ENCODE assay signal across 9 cellular contexts in the genomic region with DNA sequence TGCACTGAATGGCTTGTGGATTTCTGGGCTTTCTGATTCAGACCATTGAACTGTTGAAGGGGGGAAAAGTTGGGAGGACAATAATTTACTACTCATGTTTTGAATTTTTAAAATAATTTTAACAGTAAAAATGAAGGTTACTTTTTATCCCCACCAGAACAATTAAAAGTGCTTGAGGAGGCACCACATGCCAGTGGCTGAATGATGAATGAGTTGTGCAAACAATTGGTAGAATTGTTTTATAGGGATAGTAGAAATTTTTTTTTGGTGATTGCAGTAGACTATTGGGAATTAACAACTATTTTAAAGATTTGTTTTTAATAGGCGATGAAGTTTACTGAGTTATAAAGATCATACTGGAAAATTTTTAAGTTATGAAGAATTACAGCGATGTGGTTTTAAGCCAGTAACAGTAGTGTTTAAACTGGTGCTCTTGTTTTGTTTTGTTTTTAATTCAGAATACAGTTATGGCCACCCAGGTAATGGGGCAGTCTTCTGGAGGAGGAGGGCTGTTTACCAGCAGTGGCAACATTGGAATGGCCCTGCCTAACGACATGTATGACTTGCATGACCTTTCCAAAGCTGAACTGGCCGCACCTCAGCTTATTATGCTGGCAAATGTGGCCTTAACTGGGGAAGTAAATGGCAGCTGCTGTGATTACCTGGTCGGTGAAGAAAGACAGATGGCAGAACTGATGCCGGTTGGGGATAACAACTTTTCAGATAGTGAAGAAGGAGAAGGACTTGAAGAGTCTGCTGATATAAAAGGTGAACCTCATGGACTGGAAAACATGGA. TPM values are rescaled to one million over a fixed set of nuclear protein-coding genes. Genes with fewer than 3 reads are reported as not detected.
DNase-seq lines count a peak whose midpoint lies in the region; ATAC-seq, FAIRE-seq and TF ChIP-seq lines count a peak whose summit lies in the region.
"Had no signal": no experiment of that assay in that cellular context is flagged by ENCODE, and none has a peak within 500 bp of the region (broad histone marks: within the 10 kb centered on the region; RNA-seq: fewer than 3 reads in every experiment).

No MANE protein-coding gene starts in this region.

- no peaks in the 10 kb centered on the region for H4K20me1 ChIP-seq in MM.1S (ENCODE audit: insufficient read depth, low read length)

- ATAC-seq in HG03196 (IDR thresholded peaks at IDR 0.05; ENCODE audit: unreplicated experiment), result no peak
- ATAC-seq in GM18907 (IDR thresholded peaks at IDR 0.05; ENCODE audit: unreplicated experiment), result no peak

- peak overlapping the region; percentile 61; the same call in 1 of the 2 replicates for H3K27ac ChIP-seq in MM.1S (ENCODE audit: low read length)
- no peak overlapping the region for H3K27ac ChIP-seq in duodenal mucosa (ENCODE audit: low read depth, low read length)
- peak overlapping the region; percentile 95 for H3K27ac ChIP-seq in neutrophil

- no peaks in the 10 kb centered on the region for H3K9me3 ChIP-seq in MM.1S (replicated peaks; ENCODE audit: insufficient read depth, low read length)
- H3K9me3 ChIP-seq in duodenal mucosa (ENCODE audit: control insufficient read depth in 1 of 2, low read length in 2 of 2), result no peaks in the 10 kb centered on the region
- H3K9me3 ChIP-seq in neutrophil, result no peaks in the 10 kb centered on the region

- intact Hi-C loops in Calu3 (cut with micrococcal nuclease; ENCODE audit: unreplicated experiment), result no loop called here

- peaks cover 21% of the 10 kb centered on the region for H3K4me1 ChIP-seq in MM.1S (ENCODE audit: low read length)
- H3K4me1 ChIP-seq in duodenal mucosa (ENCODE audit: control insufficient read depth in 1 of 2, insufficient read depth in 2 of 2, low read length in 2 of 2), result peaks cover 19 to 27% of the 10 kb centered on the region in 2 donors
- peaks cover 26 to 29% of the 10 kb centered on the region in 2 experiments for H3K4me1 ChIP-seq in neutrophil (ENCODE audit: control insufficient read depth in 1 of 2, insufficient read depth in 1 of 2, low read depth in 1 of 2, low read length in 1 of 2)

- peak overlapping the region; percentile 77 for H3K4me2 ChIP-seq in MM.1S (ENCODE audit: low read depth, low read length)

- H3K27me3 Mint-ChIP-seq in Calu3 (ENCODE audit: unreplicated experiment), result no peaks in the 10 kb centered on the region

- H3K79me2 ChIP-seq in MM.1S (ENCODE audit: low read length), result peaks cover 64% of the 10 kb centered on the region

- no peak overlapping the region for H3K27ac Mint-ChIP-seq in Calu3 (ENCODE audit: unreplicated experiment)

- no TSS peak for BruUV-seq in Calu3 (replicated peaks; lab: Mats Ljungman, UMichigan)

- H3K4me3 Mint-ChIP-seq in Calu3 (ENCODE audit: low read depth, unreplicated experiment), result peak overlapping the region; percentile 88

- no peak for FAIRE-seq in D721Med (lab: Jason Lieb, UNC)

- DNase-seq in Calu3 (no peak), MM.1S (no peak), D721Med (ENCODE audit: insufficient read length, low spot score) (no peak), DMS114 treated with DMSO at 0.1 percent for 48 hours (lab: John Stamatoyannopoulos, UW; ENCODE audit: unreplicated experiment) (no peak)
- DNase-seq: NCI-H187 treated with DMSO at 0.1 percent for 48 hours had no signal

- H3K9me2 ChIP-seq in MM.1S (replicated peaks; ENCODE audit: insufficient read depth, low read length), result no peaks in the 10 kb centered on the region

- no peaks in the 10 kb centered on the region for H3K9me3 Mint-ChIP-seq in Calu3 (ENCODE audit: low read depth, unreplicated experiment)

- CTCF ChIA-PET in Calu3 (lab: Charles Lee), result no interaction called here

- H3K36me3 ChIP-seq in MM.1S (replicated peaks; ENCODE audit: insufficient read depth, low read length) (no peaks in the 10 kb centered on the region), duodenal mucosa (ENCODE audit: control insufficient read depth in 1 of 2, insufficient read depth in 2 of 2, low read length in 2 of 2) (no peaks in the 10 kb centered on the region), neutrophil (no peaks in the 10 kb centered on the region)

- peaks cover 15% of the 10 kb centered on the region; the same call in 1 of the 2 replicates for H3F3A ChIP-seq in MM.1S (ENCODE audit: insufficient read depth, low read length)

- H3K9ac ChIP-seq in MM.1S (ENCODE audit: low read length) (peak overlapping the region; percentile 76; the same call in 1 of the 2 replicates), duodenal mucosa (ENCODE audit: low read depth in 1 of 2, low read length in 2 of 2) (no peak overlapping the region)

- H2AFZ ChIP-seq in MM.1S (ENCODE audit: low read length), result no peak overlapping the region

- peaks cover 28% of the 10 kb centered on the region for H3K36me3 Mint-ChIP-seq in Calu3 (ENCODE audit: insufficient read depth, unreplicated experiment)

- peaks cover 21% of the 10 kb centered on the region for H3K4me1 Mint-ChIP-seq in Calu3 (ENCODE audit: low read depth, unreplicated experiment)

- no peak for TF ChIP-seq CTCF in Calu3 (IDR thresholded peaks at IDR 0.05; ENCODE audit: unreplicated experiment)
- TF ChIP-seq CTCF in MM.1S (IDR thresholded peaks at IDR 0.05; ENCODE audit: low read length), result no peak
- no peak for TF ChIP-seq CTCF in neutrophil (IDR thresholded peaks at IDR 0.05)
- no peak for TF ChIP-seq CTCF in D721Med (IDR thresholded peaks at IDR 0.05; ENCODE audit: insufficient read depth, missing control alignments)

- H3K27me3 ChIP-seq in MM.1S (replicated peaks; ENCODE audit: insufficient read depth, low read length), result peaks cover 8% of the 10 kb centered on the region; the same call in 1 of the 2 replicates
- no peaks in the 10 kb centered on the region for H3K27me3 ChIP-seq in duodenal mucosa (ENCODE audit: control insufficient read depth in 1 of 2, insufficient read depth in 2 of 2, low read length in 2 of 2)
- no peaks in the 10 kb centered on the region for H3K27me3 ChIP-seq in neutrophil

- H3K4me3 ChIP-seq in MM.1S (ENCODE audit: low read length) (peak overlapping the region; percentile 84), duodenal mucosa (ENCODE audit: low read depth in 1 of 2, low read length in 2 of 2) (peak overlapping the region; percentile 92 to 94), neutrophil (ENCODE audit: low read depth in 1 of 2, low read length in 1 of 2) (peak overlapping the region; percentile 57 to 95)

RNA-seq across cellular contexts. Expression of gene REST, which starts 2.7 kb away (rescaled TPM):
- total RNA-seq in Calu3 (2022), result 29.6 and 32.4 TPM in 2 replicates
